ENCODE assay signal across 6 cellular contexts in the genomic region with DNA sequence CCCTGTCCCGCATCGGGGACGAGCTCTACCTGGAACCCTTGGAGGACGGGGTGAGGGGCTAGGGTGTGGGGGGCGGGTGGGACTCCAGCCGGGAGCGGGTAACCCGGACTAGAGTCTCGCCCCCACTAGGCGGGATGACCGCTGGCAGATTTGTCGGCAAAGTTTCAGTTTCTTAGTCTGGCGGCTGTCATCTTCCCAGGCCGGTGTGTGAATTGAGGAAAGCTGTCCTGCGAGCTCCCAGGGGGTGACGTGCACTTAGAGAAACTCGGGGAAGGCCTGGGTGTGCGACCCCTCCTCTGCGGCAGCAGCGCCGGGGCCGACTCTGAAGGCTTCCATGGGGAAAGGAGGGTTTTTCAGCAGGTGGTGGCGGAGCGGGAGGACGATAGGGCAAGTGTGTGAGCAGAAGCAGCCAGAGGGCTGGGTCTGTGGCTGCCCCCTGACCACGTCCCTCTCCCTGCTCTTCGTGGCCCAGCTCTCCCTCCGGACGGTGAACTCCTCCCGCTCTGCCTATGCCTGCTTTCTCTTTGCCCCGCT. TPM values are rescaled to one million over a fixed set of nuclear protein-coding genes. Genes with fewer than 3 reads are reported as not detected.
A peak's percentile ranks its signal among the peaks of the same experiment; 100 is the strongest.
DNase-seq lines count a peak whose midpoint lies in the region; ATAC-seq, FAIRE-seq and TF ChIP-seq lines count a peak whose summit lies in the region.

No MANE protein-coding gene starts in this region.

- ATAC-seq in HG03159 (IDR thresholded peaks at IDR 0.05; ENCODE audit: unreplicated experiment) (peak; percentile 10), GM19351 (IDR thresholded peaks at IDR 0.05; ENCODE audit: unreplicated experiment) (no peak)

- peaks cover 4% of the 10 kb centered on the region for H3K27me3 Mint-ChIP-seq in progenitor cell of endocrine pancreas

- H3K36me3 Mint-ChIP-seq in progenitor cell of endocrine pancreas (ENCODE audit: insufficient read depth) = peaks cover 5% of the 10 kb centered on the region

- peaks cover 4% of the 10 kb centered on the region for H3K36me3 ChIP-seq in bronchial epithelial cell (ENCODE audit: control insufficient read depth, insufficient read depth, low read length)

- H3K27ac Mint-ChIP-seq in progenitor cell of endocrine pancreas = peak overlapping the region; percentile 94

- H3K4me3 ChIP-seq in bronchial epithelial cell (ENCODE audit: low read depth, low read length) = peak overlapping the region; percentile 87

- H3K9me3 Mint-ChIP-seq in progenitor cell of endocrine pancreas (ENCODE audit: low read depth) = no peaks in the 10 kb centered on the region

- DNase-seq in bronchial epithelial cell (ENCODE audit: low read depth) (no peak), progenitor cell of endocrine pancreas (ENCODE audit: low spot score, unreplicated experiment) (no peak), T1000 (lab: John Stamatoyannopoulos, UW) (no peak), dedifferentiated amniotic fluid mesenchymal stem cell (ENCODE audit: extremely low spot score) (no peak)

- H3K4me1 Mint-ChIP-seq in progenitor cell of endocrine pancreas (ENCODE audit: low read depth) = peaks cover 17% of the 10 kb centered on the region

- TF ChIP-seq CTCF in bronchial epithelial cell (IDR thresholded peaks at IDR 0.05; ENCODE audit: insufficient read depth, low read length, severe bottlenecking) (no peak), progenitor cell of endocrine pancreas (IDR thresholded peaks at IDR 0.05; ENCODE audit: unreplicated experiment) (no peak)

- H3K4me3 Mint-ChIP-seq in progenitor cell of endocrine pancreas (ENCODE audit: low read depth) = peak overlapping the region; percentile 84

- FAIRE-seq in bronchial epithelial cell (lab: Jason Lieb, UNC) = no peak

- no peaks in the 10 kb centered on the region for H3K27me3 ChIP-seq in bronchial epithelial cell (ENCODE audit: control insufficient read depth, insufficient read depth, low read length)

RNA-seq across cellular contexts. Expression of gene RAD9A, which starts 0.5 kb away (rescaled TPM):
- total RNA-seq in bronchial epithelial cell (8.7 and 10.8 TPM in 2 replicates), progenitor cell of endocrine pancreas (39.0 and 49.1 TPM in 2 replicates)

RNA-seq across cellular contexts. Expression of gene PPP1CA, which starts 9.4 kb away (rescaled TPM):
- total RNA-seq in bronchial epithelial cell = 209 and 225 TPM in 2 replicates
- total RNA-seq in progenitor cell of endocrine pancreas = 140 and 145 TPM in 2 replicates

RNA-seq across cellular contexts. Expression of gene TBC1D10C, which starts 11.6 kb away (rescaled TPM):
- total RNA-seq in bronchial epithelial cell (not detected in 2 replicates), progenitor cell of endocrine pancreas (0.24 TPM in 1 of 2 replicates, not detected in the other)

RNA-seq across cellular contexts. Expression of gene CLCF1, which starts 18.9 kb away (rescaled TPM):
- 1.8 and 2.3 TPM in 2 replicates for total RNA-seq in bronchial epithelial cell
- total RNA-seq in progenitor cell of endocrine pancreas = 5.4 and 6.9 TPM in 2 replicates

RNA-seq across cellular contexts. Expression of gene CARNS1, which starts 23.2 kb away (rescaled TPM):
- under 0.01 TPM in 1 of 2 replicates, not detected in the other for total RNA-seq in bronchial epithelial cell
- 0.29 and 0.53 TPM in 2 replicates for total RNA-seq in progenitor cell of endocrine pancreas
